ENCODE assay signal across 23 cellular contexts in genomic region chr15:65644282-65644681, GRCh38.
"Had no signal": no experiment of that assay in that cellular context is flagged by ENCODE, and none has a peak within 500 bp of the region (broad histone marks: within the 10 kb centered on the region; RNA-seq: fewer than 3 reads in every experiment).

No MANE protein-coding gene starts in this region.

- ATAC-seq: heart right ventricle; left cardiac atrium; left lung; naive thymus-derived CD8-positive, alpha-beta T cell; pancreas; right lobe of liver; upper lobe of right lung had no signal

- H3K27me3 ChIP-seq: esophagus muscularis mucosa, heart right ventricle, left lung, neutrophil, pancreas, right lobe of liver, suprapubic skin, transverse colon, upper lobe of right lung, uterus had no signal

- H3K36me3 Mint-ChIP-seq: naive thymus-derived CD8-positive, alpha-beta T cell had no signal

- H3K9me3 Mint-ChIP-seq: naive thymus-derived CD8-positive, alpha-beta T cell had no signal

- DNase-seq: effector memory CD4-positive, alpha-beta T cell; foreskin melanocyte; glutamatergic neuron; heart right ventricle; hippocampal formation; left cardiac atrium; left lung; naive thymus-derived CD8-positive, alpha-beta T cell; pancreas; right lobe of liver; small intestine; stimulated activated CD4-positive, alpha-beta T cell treated with anti-CD3 and anti-CD28 coated beads, Interleukin-15, amount 100 ng/mL, for 24 hours; stimulated activated CD4-positive, alpha-beta T cell treated with anti-CD3 and anti-CD28 coated beads, Interleukin-2, amount 100 ng/mL, for 48 hours; stimulated activated naive CD4-positive, alpha-beta T cell treated with Interleukin-2 at 50 U/mL for 16 hours; transverse colon; upper lobe of right lung; uterus had no signal

- H3K9me3 ChIP-seq: esophagus muscularis mucosa, heart right ventricle, left lung, neutrophil, pancreas, right lobe of liver, suprapubic skin, transverse colon, upper lobe of right lung, uterus had no signal

- H3K4me3 Mint-ChIP-seq: naive thymus-derived CD8-positive, alpha-beta T cell had no signal

- H3K4me3 ChIP-seq: coronary artery, esophagus muscularis mucosa, heart right ventricle, left lung, pancreas, right lobe of liver, suprapubic skin, transverse colon, upper lobe of right lung, uterus had no signal

- H3K27ac Mint-ChIP-seq: progenitor cell of endocrine pancreas had no signal

- H3K27ac ChIP-seq: coronary artery, esophagus muscularis mucosa, heart right ventricle, left lung, neutrophil, pancreas, right lobe of liver, suprapubic skin, transverse colon, upper lobe of right lung, uterus had no signal

- H3K27me3 Mint-ChIP-seq: naive thymus-derived CD8-positive, alpha-beta T cell; progenitor cell of endocrine pancreas had no signal

- H3K36me3 ChIP-seq: esophagus muscularis mucosa, heart right ventricle, left lung, neutrophil, pancreas, right lobe of liver, transverse colon, upper lobe of right lung, uterus had no signal

- H3K4me1 ChIP-seq: left lung, pancreas, right lobe of liver, suprapubic skin, uterus had no signal

- FAIRE-seq: islet of Langerhans, pancreas, small intestine had no signal
